Comparison of ENCODE assay signal across 8 cellular contexts in genomic region chr6:20542927-20543602, GRCh38. TPM values are rescaled to one million over a fixed set of nuclear protein-coding genes. Genes with fewer than 3 reads are reported as not detected.
A peak's percentile ranks its signal among the peaks of the same experiment; 100 is the strongest.
DNase-seq lines count a peak whose midpoint lies in the region; ATAC-seq and TF ChIP-seq lines count a peak whose summit lies in the region.

No MANE protein-coding gene starts in this region.

- H3K9me3 ChIP-seq in right cardiac atrium (ENCODE audit: control insufficient read depth, low read length) (no peaks in the 10 kb centered on the region), hepatocyte (ENCODE audit: low read depth) (no peaks in the 10 kb centered on the region)

- no peak overlapping the region for H3K4me3 ChIP-seq in right cardiac atrium (ENCODE audit: low read length)
- H3K4me3 ChIP-seq in hepatocyte = no peak overlapping the region

- ATAC-seq in GM19452 (IDR thresholded peaks at IDR 0.05; ENCODE audit: unreplicated experiment) = peak; percentile 98
- peak; percentile 99 for ATAC-seq in HG03354 (IDR thresholded peaks at IDR 0.05; ENCODE audit: poor library complexity, severe bottlenecking, unreplicated experiment)
- ATAC-seq in left colon = peak; percentile 75
- no peak for ATAC-seq in right cardiac atrium

- H3K4me2 ChIP-seq in hepatocyte = no peak overlapping the region

- intact Hi-C loops in left colon (cut with DNase I, micrococcal nuclease) (no loop called here), right cardiac atrium (cut with DNase I) (no loop called here)

- DNase-seq in Daoy (ENCODE audit: low read depth) = peak; percentile 51
- DNase-seq in SHP77 (lab: John Stamatoyannopoulos, UW) = peak; percentile 81 to 82
- DNase-seq in left colon = no peak
- DNase-seq in hepatic stellate cell (ENCODE audit: low spot score) = no peak
- DNase-seq in right cardiac atrium = no peak
- DNase-seq in hepatocyte (ENCODE audit: low spot score) = no peak

- no peaks in the 10 kb centered on the region for H3K27me3 ChIP-seq in right cardiac atrium (ENCODE audit: control insufficient read depth, insufficient read depth)
- H3K27me3 ChIP-seq in hepatocyte = no peaks in the 10 kb centered on the region

- WGBS in right cardiac atrium = 87% methylated on average over 2 of the region's 2 CpGs
- 97% methylated on average over 2 of the region's 2 CpGs for WGBS in hepatocyte (ENCODE audit: low lambda C conversion rate, missing lambda C conversion rate)

- H3K9me2 ChIP-seq in hepatocyte (replicated peaks; ENCODE audit: insufficient read depth) = no peaks in the 10 kb centered on the region

- H3K4me1 ChIP-seq in right cardiac atrium (ENCODE audit: control insufficient read depth, insufficient read depth, low read length) (no peaks in the 10 kb centered on the region), hepatocyte (ENCODE audit: insufficient read depth) (no peaks in the 10 kb centered on the region)

- no peak for TF ChIP-seq CTCF in hepatocyte (IDR thresholded peaks at IDR 0.05; ENCODE audit: poor library complexity)

- peaks cover 34% of the 10 kb centered on the region for H3K79me2 ChIP-seq in hepatocyte

- H3K27ac ChIP-seq in right cardiac atrium (ENCODE audit: low read length) (no peak overlapping the region), hepatocyte (no peak overlapping the region)

- no peak overlapping the region for H2AFZ ChIP-seq in hepatocyte

- H4K20me1 ChIP-seq in hepatocyte (ENCODE audit: insufficient read depth, poor library complexity, severe bottlenecking) = no peaks in the 10 kb centered on the region

- no peaks in the 10 kb centered on the region for H3K36me3 ChIP-seq in hepatocyte (replicated peaks; ENCODE audit: insufficient read depth, low read depth)

RNA-seq across cellular contexts. Expression of gene CDKAL1, which starts 8.8 kb away (rescaled TPM):
- 31.8 and 34.0 TPM in 2 replicates for total RNA-seq in Daoy (2014; rRNA removed; shearing (Covaris generic))
- 10 to 100 TPM; 11.7 to 12.5 TPM for total RNA-seq in left colon
- 10 to 100 TPM in 3 of 4 donors, 1 to 10 TPM in 1; 9.7 to 11.5 (median 11.0) TPM for total RNA-seq in right cardiac atrium
- polyA plus RNA-seq in right cardiac atrium = 3.6 TPM
- 17.9 and 19.5 TPM in 2 replicates for total RNA-seq in hepatocyte
- 13.5 and 14.4 TPM in 2 replicates for polyA plus RNA-seq in hepatocyte

Comparison
In these comparisons a context has a peak if more than half of its experiments do, and no peak if none do; other contexts are left out.
1. DNase-seq: peak in Daoy (single experiment) and SHP77 (2 of 2); none in left colon (0 of 2), hepatic stellate cell (single experiment), right cardiac atrium (0 of 3) and hepatocyte (single experiment).
2. ATAC-seq: peak in GM19452 (single experiment), HG03354 (single experiment) and left colon (single experiment); none in right cardiac atrium (0 of 2).